ENCODE assay signal across 15 cellular contexts in genomic region chr2:188666503-188666902, GRCh38.
DNase-seq lines count a peak whose midpoint lies in the region; ATAC-seq and TF ChIP-seq lines count a peak whose summit lies in the region.
"Had no signal": no experiment of that assay in that cellular context is flagged by ENCODE, and none has a peak within 500 bp of the region (broad histone marks: within the 10 kb centered on the region; RNA-seq: fewer than 3 reads in every experiment).

No MANE protein-coding gene starts in this region.

- H3K4ac ChIP-seq in mesenchymal stem cell (ENCODE audit: low read depth in 1 of 2, low read length in 2 of 2) = peak overlapping the region in 1 of 2 experiments; percentile 24
- H3K4ac ChIP-seq in trophoblast cell (ENCODE audit: low read depth, low read length) = no peak overlapping the region

- H3K9me3 ChIP-seq in mesenchymal stem cell (ENCODE audit: control insufficient read depth, low read length) (no peaks in the 10 kb centered on the region), trophoblast cell (ENCODE audit: insufficient read depth, low read depth, low read length) (no peaks in the 10 kb centered on the region), mucosa of descending colon (no peaks in the 10 kb centered on the region)

- CTCF ChIA-PET in WTC11 (lab: Charles Lee) = no interaction called here

- H4K91ac ChIP-seq in mesenchymal stem cell (ENCODE audit: low read length) = no peak overlapping the region
- H4K91ac ChIP-seq in trophoblast cell (ENCODE audit: low read depth, low read length) = peak overlapping the region; percentile 45

- H3K27ac Mint-ChIP-seq in WTC11 = no peak overlapping the region
- H3K27ac Mint-ChIP-seq: CD4-positive, alpha-beta memory T cell had no signal

- intact Hi-C loops in mucosa of descending colon (cut with DNase I, micrococcal nuclease) = no loop called here
- intact Hi-C loops in dorsolateral prefrontal cortex (cut with DNase I) = no loop called here

- H3K23ac ChIP-seq in mesenchymal stem cell (ENCODE audit: low read length in 2 of 2) = no peak overlapping the region
- no peak overlapping the region for H3K23ac ChIP-seq in trophoblast cell (ENCODE audit: low read length)

- peaks cover 6% of the 10 kb centered on the region for H3K4me1 Mint-ChIP-seq in WTC11
- H3K4me1 Mint-ChIP-seq: CD4-positive, alpha-beta memory T cell had no signal

- H3K9ac ChIP-seq in mesenchymal stem cell (ENCODE audit: low read length) (no peak overlapping the region), trophoblast cell (ENCODE audit: low read length) (no peak overlapping the region)

- H3K4me3 ChIP-seq in mesenchymal stem cell (ENCODE audit: insufficient read depth in 1 of 2, low read depth in 1 of 2, low read length in 2 of 2) (no peak overlapping the region), trophoblast cell (ENCODE audit: low read depth, low read length) (no peak overlapping the region), mucosa of descending colon (no peak overlapping the region), dorsolateral prefrontal cortex (no peak overlapping the region)

- H4K12ac ChIP-seq in trophoblast cell (ENCODE audit: low read depth, low read length) = no peak overlapping the region

- H3K27me3 ChIP-seq in mesenchymal stem cell (ENCODE audit: control insufficient read depth in 1 of 2, insufficient read depth in 1 of 2, low read length in 2 of 2) (no peaks in the 10 kb centered on the region), trophoblast cell (ENCODE audit: insufficient read depth, low read length) (no peaks in the 10 kb centered on the region), dorsolateral prefrontal cortex (no peaks in the 10 kb centered on the region)

- no peaks in the 10 kb centered on the region for H3K36me3 Mint-ChIP-seq in WTC11
- H3K36me3 Mint-ChIP-seq: CD4-positive, alpha-beta memory T cell had no signal

- H3K4me2 ChIP-seq in mesenchymal stem cell (ENCODE audit: low read length, poor library complexity, severe bottlenecking) (no peak overlapping the region), trophoblast cell (ENCODE audit: low read length) (no peak overlapping the region)

- H2BK120ac ChIP-seq in mesenchymal stem cell (ENCODE audit: low read depth, low read length) (no peak overlapping the region), trophoblast cell (ENCODE audit: insufficient read depth, low read length, poor library complexity) (peak overlapping the region; percentile 16)

- no peaks in the 10 kb centered on the region for H3K79me2 ChIP-seq in trophoblast cell (ENCODE audit: control insufficient read depth, insufficient read depth, low read length, poor library complexity)

- ATAC-seq in WTC11 (peak; percentile 74), mucosa of descending colon (no peak)

- H3K79me1 ChIP-seq in mesenchymal stem cell (replicated peaks; ENCODE audit: low read length, poor library complexity, severe bottlenecking) (no peaks in the 10 kb centered on the region), trophoblast cell (ENCODE audit: low read length) (peaks cover 8% of the 10 kb centered on the region)

- H3K27me3 Mint-ChIP-seq in WTC11 (ENCODE audit: low read depth) = no peaks in the 10 kb centered on the region
- H3K27me3 Mint-ChIP-seq: CD4-positive, alpha-beta memory T cell had no signal

- no peak overlapping the region for H3K4me3 Mint-ChIP-seq in WTC11
- H3K4me3 Mint-ChIP-seq: CD4-positive, alpha-beta memory T cell had no signal

- H2BK15ac ChIP-seq in mesenchymal stem cell (ENCODE audit: low read depth, poor library complexity, severe bottlenecking) = no peak overlapping the region

- H3K18ac ChIP-seq in mesenchymal stem cell (ENCODE audit: low read depth in 1 of 2, low read length in 2 of 2) (peak overlapping the region in 1 of 2 experiments; percentile 52), trophoblast cell (ENCODE audit: low read length) (no peak overlapping the region)

- no peaks in the 10 kb centered on the region for H3K4me1 ChIP-seq in mesenchymal stem cell (ENCODE audit: control insufficient read depth, insufficient read depth, low read depth, low read length)
- H3K4me1 ChIP-seq in trophoblast cell (ENCODE audit: control insufficient read depth in 1 of 2, insufficient read depth in 2 of 2, low read length in 2 of 2) = peaks cover 0 to 8% of the 10 kb centered on the region in 2 experiments
- no peaks in the 10 kb centered on the region for H3K4me1 ChIP-seq in mucosa of descending colon (ENCODE audit: low read depth)

- DNase-seq in WTC11 (ENCODE audit: low spot score) (no peak), mesenchymal stem cell (no peak), trophoblast cell (no peak), NCI-H1694 (lab: John Stamatoyannopoulos, UW) (no peak), mucosa of descending colon (no peak), dorsolateral prefrontal cortex (no peak)
- DNase-seq: C1 segment of cervical spinal cord; Calu3; CD4-positive, alpha-beta memory T cell; COR-L47; DMS53; DMS79 treated with DMSO at 0.1 percent for 48 hours; GF-D8; H7; HCEC 1CT had no signal

- peak overlapping the region; percentile 97 for H2AK5ac ChIP-seq in mesenchymal stem cell (ENCODE audit: low read length, severe bottlenecking)
- no peak overlapping the region for H2AK5ac ChIP-seq in trophoblast cell (ENCODE audit: low read length)

- H3K27ac ChIP-seq in mesenchymal stem cell (ENCODE audit: low read length, poor library complexity, severe bottlenecking) = no peak overlapping the region
- H3K27ac ChIP-seq in trophoblast cell (ENCODE audit: low read depth, low read length) = no peak overlapping the region
- no peak overlapping the region for H3K27ac ChIP-seq in dorsolateral prefrontal cortex

- H2AFZ ChIP-seq in mesenchymal stem cell (ENCODE audit: low read depth, low read length) (no peak overlapping the region), trophoblast cell (ENCODE audit: insufficient read depth, low read length, poor library complexity) (no peak overlapping the region)

- H4K8ac ChIP-seq in mesenchymal stem cell (ENCODE audit: low read length) = no peak overlapping the region
- no peak overlapping the region for H4K8ac ChIP-seq in trophoblast cell (ENCODE audit: low read depth, low read length)

- no peaks in the 10 kb centered on the region for H3K36me3 ChIP-seq in mesenchymal stem cell (ENCODE audit: control insufficient read depth in 1 of 2, insufficient read depth in 2 of 2, low read depth in 1 of 2, low read length in 2 of 2)
- no peaks in the 10 kb centered on the region for H3K36me3 ChIP-seq in trophoblast cell (ENCODE audit: control insufficient read depth in 1 of 2, insufficient read depth in 2 of 2, low read length in 2 of 2)
- no peaks in the 10 kb centered on the region for H3K36me3 ChIP-seq in mucosa of descending colon (ENCODE audit: low read depth)

- TF ChIP-seq CTCF in WTC11 (IDR thresholded peaks at IDR 0.05) (no peak), mucosa of descending colon (IDR thresholded peaks at IDR 0.05) (no peak), dorsolateral prefrontal cortex (IDR thresholded peaks at IDR 0.05 in 54 of 56, conservative IDR thresholded peaks at IDR 0.05 in 2 of 56; ENCODE audit: low read depth in 1 of 56, partially characterized antibody in 56 of 56) (no peak)

- POLR2A ChIA-PET in WTC11 (lab: Charles Lee) = interaction anchor here (0.5 kb wide), 1 partner anchor 172 kb away, joined by 3 read pairs; no protein-coding TSS in a partner anchor

- no peak overlapping the region for H3K14ac ChIP-seq in mesenchymal stem cell (ENCODE audit: low read length in 2 of 2)
- no peak overlapping the region for H3K14ac ChIP-seq in trophoblast cell (ENCODE audit: low read length)

- H2BK12ac ChIP-seq in mesenchymal stem cell (ENCODE audit: low read length in 2 of 2) = peak overlapping the region; percentile 38 to 71
- peak overlapping the region; percentile 99 for H2BK12ac ChIP-seq in trophoblast cell (ENCODE audit: low read length)

- H2BK5ac ChIP-seq in mesenchymal stem cell (ENCODE audit: low read depth, low read length, poor library complexity, severe bottlenecking) = peak overlapping the region; percentile 19
- no peak overlapping the region for H2BK5ac ChIP-seq in trophoblast cell (ENCODE audit: low read depth, low read length, poor library complexity)

- no peaks in the 10 kb centered on the region for H3K9me3 Mint-ChIP-seq in WTC11

TF ChIP-seq in WTC11, 78 proteins besides CTCF, POLR2A, EP300 and RAD21:
- TF ChIP-seq USF2 (CRISPR knock-in tag; IDR thresholded peaks at IDR 0.05) (no peak), FOXP4 (CRISPR knock-in tag; IDR thresholded peaks at IDR 0.05) (no peak), USF1 (CRISPR knock-in tag; IDR thresholded peaks at IDR 0.05) (no peak)
